Comparison of ENCODE assay signal across 1 cellular context in the genomic region with DNA sequence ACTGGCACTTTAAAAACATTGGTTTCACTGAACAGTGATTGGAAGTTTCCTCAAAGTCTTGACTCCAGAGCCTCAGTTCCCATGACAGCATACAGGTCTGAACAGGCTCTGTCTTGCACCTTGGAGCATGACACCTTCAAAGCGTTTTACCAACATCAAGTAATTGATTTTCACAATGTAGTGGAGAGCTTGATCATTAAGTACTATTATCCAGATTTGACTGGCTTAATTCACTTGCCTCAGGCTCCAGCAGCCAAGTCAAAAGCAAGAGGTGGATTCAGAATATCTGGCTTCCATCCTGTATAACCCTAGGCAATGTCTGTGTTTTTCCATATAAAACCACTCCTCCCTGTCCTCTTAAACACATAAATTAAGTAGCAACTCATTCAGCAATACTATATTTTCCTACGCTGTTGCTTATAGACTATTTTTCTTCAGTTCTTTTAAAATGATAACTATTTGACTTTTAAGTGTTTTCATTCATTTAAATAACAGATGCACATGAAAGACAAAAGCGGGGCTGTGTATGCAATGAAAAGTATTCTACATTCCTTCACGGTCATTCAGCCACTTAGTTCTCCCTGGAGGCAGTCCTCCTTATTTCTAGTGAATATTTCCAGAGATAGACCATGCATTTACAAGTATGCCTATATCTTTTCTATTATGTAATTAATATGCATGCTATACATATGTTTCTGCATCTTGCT.
A peak's percentile ranks its signal among the peaks of the same experiment; 100 is the strongest.
TF ChIP-seq lines count a peak whose summit lies in the region.

No MANE protein-coding gene starts in this region.

TF ChIP-seq in K562, 482 proteins besides CTCF, POLR2A, EP300 and RAD21:
- TF ChIP-seq, protein P1, sequence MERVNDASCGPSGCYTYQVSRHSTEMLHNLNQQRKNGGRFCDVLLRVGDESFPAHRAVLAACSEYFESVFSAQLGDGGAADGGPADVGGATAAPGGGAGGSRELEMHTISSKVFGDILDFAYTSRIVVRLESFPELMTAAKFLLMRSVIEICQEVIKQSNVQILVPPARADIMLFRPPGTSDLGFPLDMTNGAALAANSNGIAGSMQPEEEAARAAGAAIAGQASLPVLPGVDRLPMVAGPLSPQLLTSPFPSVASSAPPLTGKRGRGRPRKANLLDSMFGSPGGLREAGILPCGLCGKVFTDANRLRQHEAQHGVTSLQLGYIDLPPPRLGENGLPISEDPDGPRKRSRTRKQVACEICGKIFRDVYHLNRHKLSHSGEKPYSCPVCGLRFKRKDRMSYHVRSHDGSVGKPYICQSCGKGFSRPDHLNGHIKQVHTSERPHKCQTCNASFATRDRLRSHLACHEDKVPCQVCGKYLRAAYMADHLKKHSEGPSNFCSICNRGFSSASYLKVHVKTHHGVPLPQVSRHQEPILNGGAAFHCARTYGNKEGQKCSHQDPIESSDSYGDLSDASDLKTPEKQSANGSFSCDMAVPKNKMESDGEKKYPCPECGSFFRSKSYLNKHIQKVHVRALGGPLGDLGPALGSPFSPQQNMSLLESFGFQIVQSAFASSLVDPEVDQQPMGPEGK (CRISPR knock-in tag; IDR thresholded peaks at IDR 0.05; ENCODE audit: borderline replicate concordance), result no peak
- TF ChIP-seq ZNF431 (CRISPR knock-in tag; IDR thresholded peaks at IDR 0.05), result no peak
- TF ChIP-seq HNRNPUL1 (IDR thresholded peaks at IDR 0.05; ENCODE audit: low read length), result no peak
- TF ChIP-seq RFX1 (IDR thresholded peaks at IDR 0.05), result 0 out of 2 replicates have a peak, but pooled peaks have one; percentile 10
